ENCODE assay signal across 1 cellular context in the genomic region with DNA sequence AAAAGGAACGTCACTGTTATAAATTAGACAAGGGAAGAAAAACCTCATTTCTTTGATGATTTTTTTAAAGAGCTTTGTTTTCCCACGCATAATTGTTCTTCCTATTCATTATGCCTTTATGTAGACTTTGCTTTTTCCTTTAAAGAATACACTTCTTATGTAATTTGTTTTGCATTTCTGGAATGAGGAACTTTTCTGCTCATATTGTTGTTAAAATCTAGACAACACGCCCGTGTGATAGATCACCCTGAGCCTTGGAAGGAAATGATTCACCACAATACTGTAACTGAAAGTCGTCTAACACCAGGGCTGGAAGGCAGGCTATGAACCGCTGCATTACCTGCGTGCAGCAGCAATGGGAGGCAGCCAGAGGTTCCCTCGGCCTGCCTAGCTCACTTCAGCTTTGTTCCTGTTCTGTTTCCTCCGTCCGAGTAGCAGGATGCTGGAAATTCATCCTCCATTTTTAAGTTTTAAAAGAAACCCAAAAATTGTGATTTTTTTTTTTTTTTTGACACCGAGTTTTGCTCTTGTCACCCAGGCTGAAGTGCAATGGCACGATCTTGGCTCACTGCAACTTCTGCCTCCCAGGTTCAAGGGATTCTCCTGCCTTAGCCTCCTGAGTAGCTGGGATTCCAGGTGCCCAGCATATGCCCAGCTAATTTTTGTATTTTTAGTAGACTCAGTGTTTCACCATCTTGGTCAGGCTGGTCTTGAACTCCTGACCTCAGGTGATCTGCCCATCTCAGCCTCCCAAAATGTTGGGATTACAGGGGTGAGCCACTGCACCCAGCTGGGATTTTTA.
TF ChIP-seq lines count a peak whose summit lies in the region.

No MANE protein-coding gene starts in this region.

TF ChIP-seq in HepG2, 621 proteins besides CTCF, POLR2A, EP300 and RAD21 (continued from another document and continues in another):
- TF ChIP-seq NR2F6 (IDR thresholded peaks at IDR 0.05), result no peak
- peak; percentile 1; the same call in 1 of the 2 replicates for TF ChIP-seq NR2F6 (CRISPR knock-in tag; IDR thresholded peaks at IDR 0.05)
- TF ChIP-seq BRCA1 (CRISPR knock-in tag; IDR thresholded peaks at IDR 0.05), result no peak
- TF ChIP-seq, protein P1, sequence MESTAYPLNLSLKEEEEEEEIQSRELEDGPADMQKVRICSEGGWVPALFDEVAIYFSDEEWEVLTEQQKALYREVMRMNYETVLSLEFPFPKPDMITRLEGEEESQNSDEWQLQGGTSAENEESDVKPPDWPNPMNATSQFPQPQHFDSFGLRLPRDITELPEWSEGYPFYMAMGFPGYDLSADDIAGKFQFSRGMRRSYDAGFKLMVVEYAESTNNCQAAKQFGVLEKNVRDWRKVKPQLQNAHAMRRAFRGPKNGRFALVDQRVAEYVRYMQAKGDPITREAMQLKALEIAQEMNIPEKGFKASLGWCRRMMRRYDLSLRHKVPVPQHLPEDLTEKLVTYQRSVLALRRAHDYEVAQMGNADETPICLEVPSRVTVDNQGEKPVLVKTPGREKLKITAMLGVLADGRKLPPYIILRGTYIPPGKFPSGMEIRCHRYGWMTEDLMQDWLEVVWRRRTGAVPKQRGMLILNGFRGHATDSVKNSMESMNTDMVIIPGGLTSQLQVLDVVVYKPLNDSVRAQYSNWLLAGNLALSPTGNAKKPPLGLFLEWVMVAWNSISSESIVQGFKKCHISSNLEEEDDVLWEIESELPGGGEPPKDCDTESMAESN (CRISPR knock-in tag; conservative IDR thresholded peaks at IDR 0.05), result 0 out of 2 replicates have a peak, but pooled peaks have one; percentile 42
- no peak; the same call in 1 of the 2 replicates for TF ChIP-seq KDM5B (CRISPR knock-in tag; IDR thresholded peaks at IDR 0.05; ENCODE audit: borderline replicate concordance)
- TF ChIP-seq, protein P2, sequence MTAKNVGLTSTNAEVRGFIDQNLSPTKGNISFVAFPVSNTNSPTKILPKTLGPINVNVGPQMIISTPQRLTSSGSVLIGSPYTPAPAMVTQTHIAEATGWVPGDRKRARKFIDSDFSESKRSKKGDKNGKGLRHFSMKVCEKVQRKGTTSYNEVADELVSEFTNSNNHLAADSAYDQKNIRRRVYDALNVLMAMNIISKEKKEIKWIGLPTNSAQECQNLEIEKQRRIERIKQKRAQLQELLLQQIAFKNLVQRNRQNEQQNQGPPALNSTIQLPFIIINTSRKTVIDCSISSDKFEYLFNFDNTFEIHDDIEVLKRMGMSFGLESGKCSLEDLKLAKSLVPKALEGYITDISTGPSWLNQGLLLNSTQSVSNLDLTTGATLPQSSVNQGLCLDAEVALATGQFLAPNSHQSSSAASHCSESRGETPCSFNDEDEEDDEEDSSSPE (CRISPR knock-in tag; IDR thresholded peaks at IDR 0.05), result 0 out of 2 replicates have a peak, but pooled peaks have one; percentile 57
- TF ChIP-seq ZNF792 (CRISPR knock-in tag; IDR thresholded peaks at IDR 0.05), result no peak
- no peak for TF ChIP-seq NRL (CRISPR knock-in tag; IDR thresholded peaks at IDR 0.05; ENCODE audit: borderline replicate concordance)
- no peak for TF ChIP-seq SETDB1 (CRISPR knock-in tag; IDR thresholded peaks at IDR 0.05; ENCODE audit: borderline replicate concordance)
- TF ChIP-seq GABPA (IDR thresholded peaks at IDR 0.05; ENCODE audit: low read depth, low read length), result no peak
- TF ChIP-seq GABPA (CRISPR knock-in tag; IDR thresholded peaks at IDR 0.05; ENCODE audit: low read depth), result no peak; the same call in 1 of the 2 replicates
- no peak for TF ChIP-seq ZNF251 (CRISPR knock-in tag; IDR thresholded peaks at IDR 0.05)
- no peak for TF ChIP-seq PAF1 (CRISPR knock-in tag; IDR thresholded peaks at IDR 0.05)
- no peak for TF ChIP-seq ZNF724P (CRISPR knock-in tag; IDR thresholded peaks at IDR 0.05; ENCODE audit: borderline replicate concordance)
- TF ChIP-seq, protein P3, sequence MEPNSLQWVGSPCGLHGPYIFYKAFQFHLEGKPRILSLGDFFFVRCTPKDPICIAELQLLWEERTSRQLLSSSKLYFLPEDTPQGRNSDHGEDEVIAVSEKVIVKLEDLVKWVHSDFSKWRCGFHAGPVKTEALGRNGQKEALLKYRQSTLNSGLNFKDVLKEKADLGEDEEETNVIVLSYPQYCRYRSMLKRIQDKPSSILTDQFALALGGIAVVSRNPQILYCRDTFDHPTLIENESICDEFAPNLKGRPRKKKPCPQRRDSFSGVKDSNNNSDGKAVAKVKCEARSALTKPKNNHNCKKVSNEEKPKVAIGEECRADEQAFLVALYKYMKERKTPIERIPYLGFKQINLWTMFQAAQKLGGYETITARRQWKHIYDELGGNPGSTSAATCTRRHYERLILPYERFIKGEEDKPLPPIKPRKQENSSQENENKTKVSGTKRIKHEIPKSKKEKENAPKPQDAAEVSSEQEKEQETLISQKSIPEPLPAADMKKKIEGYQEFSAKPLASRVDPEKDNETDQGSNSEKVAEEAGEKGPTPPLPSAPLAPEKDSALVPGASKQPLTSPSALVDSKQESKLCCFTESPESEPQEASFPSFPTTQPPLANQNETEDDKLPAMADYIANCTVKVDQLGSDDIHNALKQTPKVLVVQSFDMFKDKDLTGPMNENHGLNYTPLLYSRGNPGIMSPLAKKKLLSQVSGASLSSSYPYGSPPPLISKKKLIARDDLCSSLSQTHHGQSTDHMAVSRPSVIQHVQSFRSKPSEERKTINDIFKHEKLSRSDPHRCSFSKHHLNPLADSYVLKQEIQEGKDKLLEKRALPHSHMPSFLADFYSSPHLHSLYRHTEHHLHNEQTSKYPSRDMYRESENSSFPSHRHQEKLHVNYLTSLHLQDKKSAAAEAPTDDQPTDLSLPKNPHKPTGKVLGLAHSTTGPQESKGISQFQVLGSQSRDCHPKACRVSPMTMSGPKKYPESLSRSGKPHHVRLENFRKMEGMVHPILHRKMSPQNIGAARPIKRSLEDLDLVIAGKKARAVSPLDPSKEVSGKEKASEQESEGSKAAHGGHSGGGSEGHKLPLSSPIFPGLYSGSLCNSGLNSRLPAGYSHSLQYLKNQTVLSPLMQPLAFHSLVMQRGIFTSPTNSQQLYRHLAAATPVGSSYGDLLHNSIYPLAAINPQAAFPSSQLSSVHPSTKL (CRISPR knock-in tag; IDR thresholded peaks at IDR 0.05), result peak; percentile 51; the same call in 1 of the 2 replicates
- peak; percentile 16; the same call in 1 of the 2 replicates for TF ChIP-seq NFKBIZ (CRISPR knock-in tag; IDR thresholded peaks at IDR 0.05)
- TF ChIP-seq, protein P4, sequence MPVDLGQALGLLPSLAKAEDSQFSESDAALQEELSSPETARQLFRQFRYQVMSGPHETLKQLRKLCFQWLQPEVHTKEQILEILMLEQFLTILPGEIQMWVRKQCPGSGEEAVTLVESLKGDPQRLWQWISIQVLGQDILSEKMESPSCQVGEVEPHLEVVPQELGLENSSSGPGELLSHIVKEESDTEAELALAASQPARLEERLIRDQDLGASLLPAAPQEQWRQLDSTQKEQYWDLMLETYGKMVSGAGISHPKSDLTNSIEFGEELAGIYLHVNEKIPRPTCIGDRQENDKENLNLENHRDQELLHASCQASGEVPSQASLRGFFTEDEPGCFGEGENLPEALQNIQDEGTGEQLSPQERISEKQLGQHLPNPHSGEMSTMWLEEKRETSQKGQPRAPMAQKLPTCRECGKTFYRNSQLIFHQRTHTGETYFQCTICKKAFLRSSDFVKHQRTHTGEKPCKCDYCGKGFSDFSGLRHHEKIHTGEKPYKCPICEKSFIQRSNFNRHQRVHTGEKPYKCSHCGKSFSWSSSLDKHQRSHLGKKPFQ (CRISPR knock-in tag; IDR thresholded peaks at IDR 0.05; ENCODE audit: insufficient replicate concordance), result no peak
- no peak for TF ChIP-seq ZNF446 (CRISPR knock-in tag; IDR thresholded peaks at IDR 0.05)
- TF ChIP-seq, protein P5, sequence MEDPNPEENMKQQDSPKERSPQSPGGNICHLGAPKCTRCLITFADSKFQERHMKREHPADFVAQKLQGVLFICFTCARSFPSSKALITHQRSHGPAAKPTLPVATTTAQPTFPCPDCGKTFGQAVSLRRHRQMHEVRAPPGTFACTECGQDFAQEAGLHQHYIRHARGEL (CRISPR knock-in tag; IDR thresholded peaks at IDR 0.05), result no peak
- TF ChIP-seq, protein P6, sequence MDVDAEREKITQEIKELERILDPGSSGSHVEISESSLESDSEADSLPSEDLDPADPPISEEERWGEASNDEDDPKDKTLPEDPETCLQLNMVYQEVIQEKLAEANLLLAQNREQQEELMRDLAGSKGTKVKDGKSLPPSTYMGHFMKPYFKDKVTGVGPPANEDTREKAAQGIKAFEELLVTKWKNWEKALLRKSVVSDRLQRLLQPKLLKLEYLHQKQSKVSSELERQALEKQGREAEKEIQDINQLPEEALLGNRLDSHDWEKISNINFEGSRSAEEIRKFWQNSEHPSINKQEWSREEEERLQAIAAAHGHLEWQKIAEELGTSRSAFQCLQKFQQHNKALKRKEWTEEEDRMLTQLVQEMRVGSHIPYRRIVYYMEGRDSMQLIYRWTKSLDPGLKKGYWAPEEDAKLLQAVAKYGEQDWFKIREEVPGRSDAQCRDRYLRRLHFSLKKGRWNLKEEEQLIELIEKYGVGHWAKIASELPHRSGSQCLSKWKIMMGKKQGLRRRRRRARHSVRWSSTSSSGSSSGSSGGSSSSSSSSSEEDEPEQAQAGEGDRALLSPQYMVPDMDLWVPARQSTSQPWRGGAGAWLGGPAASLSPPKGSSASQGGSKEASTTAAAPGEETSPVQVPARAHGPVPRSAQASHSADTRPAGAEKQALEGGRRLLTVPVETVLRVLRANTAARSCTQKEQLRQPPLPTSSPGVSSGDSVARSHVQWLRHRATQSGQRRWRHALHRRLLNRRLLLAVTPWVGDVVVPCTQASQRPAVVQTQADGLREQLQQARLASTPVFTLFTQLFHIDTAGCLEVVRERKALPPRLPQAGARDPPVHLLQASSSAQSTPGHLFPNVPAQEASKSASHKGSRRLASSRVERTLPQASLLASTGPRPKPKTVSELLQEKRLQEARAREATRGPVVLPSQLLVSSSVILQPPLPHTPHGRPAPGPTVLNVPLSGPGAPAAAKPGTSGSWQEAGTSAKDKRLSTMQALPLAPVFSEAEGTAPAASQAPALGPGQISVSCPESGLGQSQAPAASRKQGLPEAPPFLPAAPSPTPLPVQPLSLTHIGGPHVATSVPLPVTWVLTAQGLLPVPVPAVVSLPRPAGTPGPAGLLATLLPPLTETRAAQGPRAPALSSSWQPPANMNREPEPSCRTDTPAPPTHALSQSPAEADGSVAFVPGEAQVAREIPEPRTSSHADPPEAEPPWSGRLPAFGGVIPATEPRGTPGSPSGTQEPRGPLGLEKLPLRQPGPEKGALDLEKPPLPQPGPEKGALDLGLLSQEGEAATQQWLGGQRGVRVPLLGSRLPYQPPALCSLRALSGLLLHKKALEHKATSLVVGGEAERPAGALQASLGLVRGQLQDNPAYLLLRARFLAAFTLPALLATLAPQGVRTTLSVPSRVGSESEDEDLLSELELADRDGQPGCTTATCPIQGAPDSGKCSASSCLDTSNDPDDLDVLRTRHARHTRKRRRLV (CRISPR knock-in tag; IDR thresholded peaks at IDR 0.05), result 0 out of 2 replicates have a peak, but pooled peaks have one; percentile 4
- no peak for TF ChIP-seq KMT2A (CRISPR knock-in tag; IDR thresholded peaks at IDR 0.05)
- TF ChIP-seq ZNF34 (CRISPR knock-in tag; IDR thresholded peaks at IDR 0.05; ENCODE audit: borderline replicate concordance), result no peak
- no peak for TF ChIP-seq ZNF24 (IDR thresholded peaks at IDR 0.05)
- TF ChIP-seq, protein P7, sequence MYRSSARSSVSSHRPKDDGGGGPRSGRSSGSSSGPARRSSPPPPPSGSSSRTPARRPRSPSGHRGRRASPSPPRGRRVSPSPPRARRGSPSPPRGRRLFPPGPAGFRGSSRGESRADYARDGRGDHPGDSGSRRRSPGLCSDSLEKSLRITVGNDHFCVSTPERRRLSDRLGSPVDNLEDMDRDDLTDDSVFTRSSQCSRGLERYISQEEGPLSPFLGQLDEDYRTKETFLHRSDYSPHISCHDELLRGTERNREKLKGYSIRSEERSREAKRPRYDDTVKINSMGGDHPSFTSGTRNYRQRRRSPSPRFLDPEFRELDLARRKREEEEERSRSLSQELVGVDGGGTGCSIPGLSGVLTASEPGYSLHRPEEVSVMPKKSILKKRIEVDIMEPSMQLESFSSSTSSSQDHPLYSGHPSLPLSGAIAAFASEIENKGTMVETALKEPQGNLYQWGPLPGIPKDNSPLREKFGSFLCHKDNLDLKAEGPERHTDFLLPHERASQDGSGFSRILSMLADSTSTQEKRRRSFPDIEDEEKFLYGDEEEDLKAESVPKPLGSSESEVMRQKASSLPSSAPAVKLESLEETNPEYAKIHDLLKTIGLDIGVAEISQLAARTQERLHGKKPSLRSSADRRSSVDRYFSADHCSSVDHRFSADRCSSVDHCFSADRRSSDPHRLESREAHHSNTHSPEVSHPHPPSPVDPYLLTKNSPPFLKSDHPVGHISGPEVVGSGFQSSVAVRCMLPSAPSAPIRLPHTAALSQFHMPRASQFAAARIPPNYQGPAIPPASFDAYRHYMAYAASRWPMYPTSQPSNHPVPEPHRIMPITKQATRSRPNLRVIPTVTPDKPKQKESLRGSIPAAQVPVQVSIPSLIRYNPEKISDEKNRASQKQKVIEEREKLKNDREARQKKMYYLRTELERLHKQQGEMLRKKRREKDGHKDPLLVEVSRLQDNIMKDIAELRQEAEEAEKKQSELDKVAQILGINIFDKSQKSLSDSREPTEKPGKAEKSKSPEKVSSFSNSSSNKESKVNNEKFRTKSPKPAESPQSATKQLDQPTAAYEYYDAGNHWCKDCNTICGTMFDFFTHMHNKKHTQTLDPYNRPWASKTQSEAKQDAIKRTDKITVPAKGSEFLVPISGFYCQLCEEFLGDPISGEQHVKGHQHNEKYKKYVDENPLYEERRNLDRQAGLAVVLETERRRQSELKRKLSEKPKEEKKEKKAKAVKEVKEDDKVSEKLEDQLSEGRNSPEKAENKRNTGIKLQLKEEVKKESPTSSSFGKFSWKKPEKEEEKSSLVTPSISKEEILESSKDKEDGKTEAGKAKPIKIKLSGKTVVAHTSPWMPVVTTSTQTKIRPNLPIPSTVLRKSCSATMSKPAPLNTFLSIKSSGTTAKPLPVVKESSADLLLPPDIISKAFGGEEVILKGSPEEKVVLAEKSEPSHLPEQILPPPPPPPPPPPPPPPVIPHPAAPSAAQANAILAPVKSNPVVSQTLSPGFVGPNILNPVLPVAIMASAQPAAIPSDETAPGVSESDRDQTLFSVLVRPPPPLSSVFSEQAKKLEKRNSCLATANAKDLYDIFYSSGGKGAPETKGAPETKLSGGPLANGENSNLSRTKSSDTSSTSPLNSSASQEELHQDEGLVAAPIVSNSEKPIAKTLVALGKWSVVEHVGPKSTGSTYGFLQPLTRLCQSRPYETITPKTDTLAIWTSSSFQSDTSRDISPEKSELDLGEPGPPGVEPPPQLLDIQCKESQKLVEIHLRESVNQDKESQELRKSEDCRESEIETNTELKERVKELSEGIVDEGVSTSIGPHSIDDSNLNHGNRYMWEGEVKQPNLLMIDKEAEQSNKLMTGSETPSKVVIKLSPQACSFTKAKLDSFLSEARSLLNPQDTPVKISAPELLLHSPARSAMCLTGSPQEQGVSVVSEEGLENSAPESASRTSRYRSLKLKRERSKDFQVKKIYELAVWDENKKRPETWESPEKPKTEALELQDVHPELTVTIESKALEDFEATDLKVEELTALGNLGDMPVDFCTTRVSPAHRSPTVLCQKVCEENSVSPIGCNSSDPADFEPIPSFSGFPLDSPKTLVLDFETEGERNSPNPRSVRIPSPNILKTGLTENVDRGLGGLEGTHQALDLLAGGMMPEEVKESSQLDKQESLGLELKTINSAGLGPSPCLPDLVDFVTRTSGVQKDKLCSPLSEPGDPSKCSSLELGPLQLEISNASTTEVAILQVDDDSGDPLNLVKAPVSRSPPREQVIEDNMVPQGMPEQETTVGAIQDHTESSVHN (CRISPR knock-in tag; IDR thresholded peaks at IDR 0.05), result no peak
- TF ChIP-seq CHD2 (IDR thresholded peaks at IDR 0.05; ENCODE audit: low read depth, low read length), result no peak
- no peak for TF ChIP-seq ZFYVE20 (CRISPR knock-in tag; IDR thresholded peaks at IDR 0.05; ENCODE audit: borderline replicate concordance, low read depth)
- TF ChIP-seq SIX4 (CRISPR knock-in tag; IDR thresholded peaks at IDR 0.05), result no peak
- no peak for TF ChIP-seq SKI (IDR thresholded peaks at IDR 0.05; ENCODE audit: partially characterized antibody)
